In genomic region chr10:106185991-106186390, GRCh38 we compare ENCODE assay signal across 1 cellular context.
TF ChIP-seq lines count a peak whose summit lies in the region.

No MANE protein-coding gene starts in this region.

TF ChIP-seq in HepG2, 621 proteins besides CTCF, POLR2A, EP300 and RAD21 (continued from another document):
- TF ChIP-seq MTERF4 (CRISPR knock-in tag; IDR thresholded peaks at IDR 0.05) = no peak
- TF ChIP-seq ZNF572 (CRISPR knock-in tag; IDR thresholded peaks at IDR 0.05) = no peak
- no peak for TF ChIP-seq ONECUT2 (CRISPR knock-in tag; IDR thresholded peaks at IDR 0.05)
- no peak for TF ChIP-seq CHD2 (IDR thresholded peaks at IDR 0.05; ENCODE audit: low read depth, low read length)
- TF ChIP-seq KLF6 (CRISPR knock-in tag; IDR thresholded peaks at IDR 0.05) = no peak
